In the genomic region with DNA sequence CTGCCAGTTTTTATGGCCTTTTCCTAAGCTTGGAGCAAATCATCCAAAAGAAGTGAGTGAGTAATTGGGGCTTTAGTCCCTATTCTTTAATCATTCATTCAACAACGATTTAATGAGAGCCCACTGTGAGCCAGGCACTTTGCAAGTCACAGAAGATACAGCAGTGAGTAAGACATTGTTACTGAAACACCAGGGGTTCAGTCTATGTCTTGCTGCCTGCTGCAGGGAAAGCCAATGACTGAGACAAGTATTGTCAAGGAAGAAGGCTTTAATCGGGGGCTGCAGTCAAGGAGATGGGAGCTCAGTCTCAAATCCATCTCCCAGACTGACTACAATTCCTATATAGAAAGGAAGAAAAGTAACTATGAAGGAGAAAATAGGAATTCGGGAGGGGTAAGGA, we compare ENCODE assay signal across 23 cellular contexts.
"Had no signal": no experiment of that assay in that cellular context is flagged by ENCODE, and none has a peak within 500 bp of the region (broad histone marks: within the 10 kb centered on the region; RNA-seq: fewer than 3 reads in every experiment).

No MANE protein-coding gene starts in this region.

- H3K9me3 Mint-ChIP-seq: activated CD4-positive, alpha-beta T cell treated with anti-CD3 and anti-CD28 coated beads, Interleukin-2, amount 10 ng/mL, durations not matched to agents 7 days and 5 days; activated CD8-positive, alpha-beta T cell treated with anti-CD3 and anti-CD28 coated beads for 36 hours; activated T-cell treated with anti-CD3 and anti-CD28 coated beads, Interleukin-2, amount 50 U/mL, for 4 hours; activated T-helper 17 cell treated with anti-CD3 and anti-CD28 coated beads, Interleukin-2, amount 50 U/mL, for 72 hours had no signal

- H3K4me3 ChIP-seq: colonic mucosa had no signal

- H3K27me3 Mint-ChIP-seq: activated CD4-positive, alpha-beta T cell treated with anti-CD3 and anti-CD28 coated beads, Interleukin-2, amount 10 ng/mL, durations not matched to agents 7 days and 5 days; activated CD8-positive, alpha-beta T cell treated with anti-CD3 and anti-CD28 coated beads for 36 hours; activated naive CD8-positive, alpha-beta T cell; activated T-helper 17 cell treated with anti-CD3 and anti-CD28 coated beads, Interleukin-2, amount 50 U/mL, for 72 hours had no signal

- H3K9me3 ChIP-seq: colonic mucosa had no signal

- DNase-seq: activated CD4-positive, alpha-beta T cell treated with anti-CD3 and anti-CD28 coated beads for 1 hour; activated CD4-positive, alpha-beta T cell treated with anti-CD3 and anti-CD28 coated beads for 4 hours; activated CD4-positive, alpha-beta T cell treated with anti-CD3 and anti-CD28 coated beads, Interleukin-2, amount 10 ng/mL, durations not matched to agents 7 days and 5 days; activated CD4-positive, alpha-beta T cell treated with anti-CD3 and anti-CD28 coated beads, Interleukin-2, amount 50 U/mL, for 4 hours; activated CD8-positive, alpha-beta memory T cell treated with anti-CD3 and anti-CD28 coated beads for 24 hours; activated CD8-positive, alpha-beta T cell treated with anti-CD3 and anti-CD28 coated beads for 36 hours; activated effector memory CD4-positive, alpha-beta T cell treated with Interleukin-2 at 50 U/mL for 16 hours; activated gamma-delta T cell treated with Interleukin-2 at 50 U/mL for 16 hours; activated naive CD4-positive, alpha-beta T cell treated with anti-CD3 and anti-CD28 coated beads, Interleukin-2, amount 50 U/mL, for 16 hours; activated naive CD4-positive, alpha-beta T cell treated with Interleukin-2 at 50 U/mL for 16 hours; activated T-cell treated with anti-CD3 and anti-CD28 coated beads, Interleukin-2, amount 50 U/mL, for 4 hours; amniotic stem cell; anterior cingulate cortex; brain microvascular endothelial cell; cerebellar nuclear complex; colonic mucosa; effector CD8-positive, alpha-beta T cell; foreskin fibroblast; head of caudate nucleus; T-helper 2 cell had no signal

- H3K36me3 Mint-ChIP-seq: activated naive CD8-positive, alpha-beta T cell had no signal

- ATAC-seq: activated CD8-positive, alpha-beta T cell treated with anti-CD3 and anti-CD28 coated beads for 36 hours; activated T-cell treated with anti-CD3 and anti-CD28 coated beads, Interleukin-2, amount 50 U/mL, for 4 hours; activated T-helper 17 cell treated with anti-CD3 and anti-CD28 coated beads, Interleukin-2, amount 50 U/mL, for 72 hours; esophagus mucosa had no signal

- H3K27ac ChIP-seq: brain microvascular endothelial cell, colonic mucosa had no signal

- H3K4me1 Mint-ChIP-seq: activated CD4-positive, alpha-beta T cell treated with anti-CD3 and anti-CD28 coated beads, Interleukin-2, amount 10 ng/mL, durations not matched to agents 7 days and 5 days; activated T-helper 17 cell treated with anti-CD3 and anti-CD28 coated beads, Interleukin-2, amount 50 U/mL, for 72 hours had no signal

- H3K4me3 Mint-ChIP-seq: activated CD4-positive, alpha-beta T cell treated with anti-CD3 and anti-CD28 coated beads, Interleukin-2, amount 10 ng/mL, durations not matched to agents 7 days and 5 days; activated CD8-positive, alpha-beta T cell treated with anti-CD3 and anti-CD28 coated beads for 36 hours; activated naive CD8-positive, alpha-beta T cell; activated T-cell treated with anti-CD3 and anti-CD28 coated beads, Interleukin-2, amount 50 U/mL, for 4 hours; activated T-helper 17 cell treated with anti-CD3 and anti-CD28 coated beads, Interleukin-2, amount 50 U/mL, for 72 hours had no signal

- H3K36me3 ChIP-seq: brain microvascular endothelial cell, colonic mucosa had no signal

- H3K27ac Mint-ChIP-seq: activated CD4-positive, alpha-beta T cell treated with anti-CD3 and anti-CD28 coated beads, Interleukin-2, amount 10 ng/mL, durations not matched to agents 7 days and 5 days; activated CD8-positive, alpha-beta T cell treated with anti-CD3 and anti-CD28 coated beads for 36 hours; activated naive CD8-positive, alpha-beta T cell; activated T-helper 17 cell treated with anti-CD3 and anti-CD28 coated beads, Interleukin-2, amount 50 U/mL, for 72 hours had no signal

- H3K27me3 ChIP-seq: brain microvascular endothelial cell, colonic mucosa had no signal

- H3K4me1 ChIP-seq: colonic mucosa had no signal
